9 cellular contexts compared by ENCODE assay signal in the genomic region with DNA sequence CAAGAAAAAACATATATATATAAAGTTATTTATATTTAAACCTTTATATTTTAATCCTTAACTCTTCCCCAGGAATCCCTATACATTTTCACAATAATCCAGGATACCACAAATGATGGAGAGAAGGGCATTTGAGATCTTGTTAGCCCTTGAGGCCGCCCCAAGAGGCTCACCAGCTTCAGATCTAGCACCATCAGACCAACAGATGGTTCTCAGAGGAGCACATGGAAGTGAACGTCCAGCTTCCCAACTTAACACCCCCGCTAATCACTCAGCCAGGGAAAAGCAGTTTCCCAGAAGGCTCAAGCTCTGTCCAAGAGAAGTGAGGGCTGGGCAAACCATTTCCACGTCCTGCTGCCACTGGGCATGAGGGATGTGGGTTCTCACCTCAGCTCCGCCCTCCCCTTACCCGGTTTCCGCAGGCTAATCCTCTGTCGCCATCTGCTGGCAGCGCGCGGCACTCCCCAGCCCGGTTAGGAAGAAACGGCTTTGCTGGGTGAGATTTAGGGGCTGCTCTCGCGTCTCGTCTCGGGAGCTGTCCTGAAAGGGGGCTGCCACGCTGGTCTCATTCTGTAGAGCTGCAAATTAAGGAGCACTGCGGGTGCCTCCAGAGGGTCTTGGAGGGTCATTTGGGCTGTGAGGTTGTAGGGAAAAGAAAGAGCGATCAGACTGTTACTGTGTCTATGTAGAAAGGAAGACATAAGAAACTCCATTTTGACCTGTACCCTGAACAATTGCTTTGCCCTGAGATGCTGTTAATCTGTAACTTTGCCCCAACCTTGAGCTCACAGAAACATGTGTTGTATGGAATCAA. TPM values are rescaled to one million over a fixed set of nuclear protein-coding genes. Genes with fewer than 3 reads are reported as not detected.
DNase-seq lines count a peak whose midpoint lies in the region; ATAC-seq, FAIRE-seq and TF ChIP-seq lines count a peak whose summit lies in the region.
"Had no signal": no experiment of that assay in that cellular context is flagged by ENCODE, and none has a peak within 500 bp of the region (broad histone marks: within the 10 kb centered on the region; RNA-seq: fewer than 3 reads in every experiment).

No MANE protein-coding gene starts in this region.

- H3K27ac ChIP-seq in WERI-Rb-1, result no peak overlapping the region
- H3K27ac ChIP-seq in keratinocyte (ENCODE audit: control insufficient read depth, insufficient read depth, low read length), result no peak overlapping the region

- DNase-seq in DMS 273 (lab: John Stamatoyannopoulos, UW; ENCODE audit: unreplicated experiment), result peak; percentile 37
- no peak for DNase-seq in DMS 273 treated with DMSO at 0.1 percent for 48 hours (lab: John Stamatoyannopoulos, UW)
- DNase-seq in NCI-H2107 treated with DMSO at 0.1 percent for 48 hours (lab: John Stamatoyannopoulos, UW; ENCODE audit: unreplicated experiment), result peak; percentile 27
- peak; percentile 73 for DNase-seq in WERI-Rb-1
- DNase-seq in MCF 10A (ENCODE audit: unreplicated experiment), result peak; percentile 73
- DNase-seq in keratinocyte (ENCODE audit: low read depth, low spot score), result no peak
- peak; percentile 68 to 82 for DNase-seq in stimulated activated CD4-positive, alpha-beta T cell treated with anti-CD3 and anti-CD28 coated beads, Interleukin-15, amount 100 ng/mL, for 48 hours (ENCODE audit: low read depth in 2 of 2)

- peak overlapping the region; percentile 42 for H3K4me2 ChIP-seq in keratinocyte (ENCODE audit: control insufficient read depth, extremely low read depth, insufficient read depth, low read depth, low read length)

- peak overlapping the region; percentile 75 for H2AFZ ChIP-seq in keratinocyte (ENCODE audit: control insufficient read depth, low read length)

- intact Hi-C loops in MCF 10A (cut with micrococcal nuclease), result loop anchor here (1.0 to 5.0 kb wide), 3 partner anchors 39 to 459 kb away; no protein-coding TSS in a partner anchor

- H3K36me3 ChIP-seq in WERI-Rb-1 (no peaks in the 10 kb centered on the region), keratinocyte (ENCODE audit: control insufficient read depth in 2 of 2, extremely low read depth in 1 of 2, insufficient read depth in 2 of 2, low read length in 2 of 2) (peaks cover 0 to 6% of the 10 kb centered on the region in 2 experiments)

- H3K4me3 ChIP-seq in WERI-Rb-1 (ENCODE audit: low read depth, low read length) (no peak overlapping the region), keratinocyte (ENCODE audit: control insufficient read depth in 2 of 3, extremely low read depth in 1 of 3, insufficient read depth in 2 of 3, low read depth in 1 of 3, low read length in 3 of 3) (peak overlapping the region in 1 of 3 experiments; percentile 29)

- ATAC-seq in HG02973 (IDR thresholded peaks at IDR 0.05; ENCODE audit: unreplicated experiment), result peak; percentile 88

- no TSS peak for BruUV-seq in MCF 10A (replicated peaks; lab: Mats Ljungman, UMichigan)

- H3K4me3 Mint-ChIP-seq in MCF 10A (ENCODE audit: unreplicated experiment), result no peak overlapping the region

- peak; percentile 64 for FAIRE-seq in keratinocyte (lab: Jason Lieb, UNC)
- FAIRE-seq: A204.1 had no signal

- H3K27me3 ChIP-seq in WERI-Rb-1 (ENCODE audit: insufficient read depth, low read depth, severe bottlenecking) (peaks cover 54% of the 10 kb centered on the region), keratinocyte (ENCODE audit: control insufficient read depth, extremely low read depth, insufficient read depth, low read length) (no peaks in the 10 kb centered on the region)

- POLR2A ChIA-PET in MCF 10A (lab: Yijun Ruan, JAX), result interaction anchor here (0.7 to 1.0 kb wide), 3 partner anchors 25 to 130 kb away, joined by 3 read pairs; partner anchors contain the start of gene FAM111B

- dilution Hi-C loops in keratinocyte (cut with MboI; ENCODE audit: extremely low pct_ligation_motif_present, low sequenced_read_pairs), result no loop called here

- peaks cover 25% of the 10 kb centered on the region for H3K36me3 Mint-ChIP-seq in MCF 10A (ENCODE audit: insufficient read depth, unreplicated experiment)

- no peaks in the 10 kb centered on the region for H3K4me1 ChIP-seq in keratinocyte (ENCODE audit: control insufficient read depth, extremely low read depth, insufficient read depth, low read length)

- H3K9me3 Mint-ChIP-seq in MCF 10A (ENCODE audit: unreplicated experiment), result peaks cover 14% of the 10 kb centered on the region

- no peaks in the 10 kb centered on the region for H3K27me3 Mint-ChIP-seq in MCF 10A (ENCODE audit: insufficient read depth, unreplicated experiment)

- peaks cover 6% of the 10 kb centered on the region for H3K4me1 Mint-ChIP-seq in MCF 10A (ENCODE audit: insufficient read depth, unreplicated experiment)

- H3K9me1 ChIP-seq in keratinocyte (ENCODE audit: control insufficient read depth, extremely low read depth, insufficient read depth, low read length), result no peaks in the 10 kb centered on the region

- H3K27ac Mint-ChIP-seq in MCF 10A (ENCODE audit: low read depth, unreplicated experiment), result peak overlapping the region; percentile 24

- H3K9me3 ChIP-seq in WERI-Rb-1 (ENCODE audit: severe bottlenecking) (peaks cover 4% of the 10 kb centered on the region), keratinocyte (ENCODE audit: control insufficient read depth, low read depth, low read length) (no peaks in the 10 kb centered on the region)

- peaks cover under 1% of the 10 kb centered on the region for H3K79me2 ChIP-seq in keratinocyte (ENCODE audit: control insufficient read depth, insufficient read depth, low read length)

- no peak overlapping the region for H3K9ac ChIP-seq in keratinocyte (ENCODE audit: control insufficient read depth, extremely low read depth, insufficient read depth, low read length)

- no peaks in the 10 kb centered on the region for H4K20me1 ChIP-seq in keratinocyte (ENCODE audit: control insufficient read depth, extremely low read depth, insufficient read depth, low read length)

- TF ChIP-seq CTCF in WERI-Rb-1 (IDR thresholded peaks at IDR 0.05; ENCODE audit: low read depth, low read length) (peak; percentile 96), MCF 10A (IDR thresholded peaks at IDR 0.05; ENCODE audit: unreplicated experiment) (peak; percentile 98), keratinocyte (optimal IDR thresholded peaks at IDR 0.05 in 1 of 3, IDR thresholded peaks at IDR 0.05 in 1 of 3, conservative IDR thresholded peaks at IDR 0.05 in 1 of 3; ENCODE audit: extremely low read depth in 1 of 3, insufficient read depth in 2 of 3, low read length in 3 of 3) (peak; percentile 97 to 99 (median 98))

- CTCF ChIA-PET in MCF 10A (lab: Yijun Ruan, JAX), result interaction anchor here (0.5 to 3.9 kb wide), 56 partner anchors 9 to 1614 kb away, joined by 3 to 36 read pairs (median 4); partner anchors contain the start of genes FAM111B, GLYATL2 and LPXN

RNA-seq across cellular contexts. Expression of gene FAM111A, which starts 6.8 kb away (rescaled TPM):
- 26.3 and 27.7 TPM in 2 replicates for total RNA-seq in MCF 10A (2022)
- 15.9 to 21.0 TPM (median 18.1 TPM) in 3 replicates for polyA plus RNA-seq in keratinocyte
- polyA plus RNA-seq in keratinocyte (2011; ENCODE audit: low read depth), result 8.7 TPM
- polyA plus RNA-seq in keratinocyte (2011; cell fraction: cytosol; rRNA removed), result 6.4 and 17.5 TPM in 2 replicates
- 29.7 and 35.6 TPM in 2 replicates for polyA plus RNA-seq in keratinocyte (2011; cell fraction: nucleus; rRNA removed)
- 10.5 and 13.5 TPM in 2 replicates for polyA plus RNA-seq in keratinocyte (2012; ENCODE audit: low replicate concordance)
- 6.6 to 20.5 TPM (median 9.4 TPM) in 3 replicates for polyA minus RNA-seq in keratinocyte
- 8.4 TPM for polyA minus RNA-seq in keratinocyte (2011; cell fraction: cytosol; rRNA and poly(A)+ RNA removed)
- 10.1 and 17.4 TPM in 2 replicates for polyA minus RNA-seq in keratinocyte (2011; cell fraction: nucleus; rRNA and poly(A)+ RNA removed)

RNA-seq across cellular contexts. Expression of gene FAM111B, which starts 28.8 kb away (rescaled TPM):
- total RNA-seq in MCF 10A (2022), result 0.74 and 1.6 TPM in 2 replicates
- polyA plus RNA-seq in keratinocyte, result 0.54 to 5.3 TPM (median 4.9 TPM) in 3 replicates
- 0.15 TPM for polyA plus RNA-seq in keratinocyte (2011; ENCODE audit: low read depth)
- 0.66 and 1.9 TPM in 2 replicates for polyA plus RNA-seq in keratinocyte (2011; cell fraction: cytosol; rRNA removed)
- polyA plus RNA-seq in keratinocyte (2011; cell fraction: nucleus; rRNA removed), result 0.64 and 1.1 TPM in 2 replicates
- 0.11 and 5.4 TPM in 2 replicates for polyA plus RNA-seq in keratinocyte (2012; ENCODE audit: low replicate concordance)
- polyA minus RNA-seq in keratinocyte, result 0.53 to 9.1 TPM (median 2.4 TPM) in 3 replicates
- polyA minus RNA-seq in keratinocyte (2011; cell fraction: cytosol; rRNA and poly(A)+ RNA removed), result 1.3 TPM
- 0.62 and 1.3 TPM in 2 replicates for polyA minus RNA-seq in keratinocyte (2011; cell fraction: nucleus; rRNA and poly(A)+ RNA removed)

RNA-seq across cellular contexts. Expression of gene DTX4, which starts 36.1 kb away (rescaled TPM):
- 3.4 and 4.2 TPM in 2 replicates for total RNA-seq in MCF 10A (2022)
- 1.6 to 2.0 TPM (median 1.9 TPM) in 3 replicates for polyA plus RNA-seq in keratinocyte
- 1.6 TPM for polyA plus RNA-seq in keratinocyte (2011; ENCODE audit: low read depth)
- polyA plus RNA-seq in keratinocyte (2011; cell fraction: cytosol; rRNA removed), result 2.4 and 3.2 TPM in 2 replicates
- polyA plus RNA-seq in keratinocyte (2011; cell fraction: nucleus; rRNA removed), result 9.2 and 9.8 TPM in 2 replicates
- 3.6 and 6.0 TPM in 2 replicates for polyA plus RNA-seq in keratinocyte (2012; ENCODE audit: low replicate concordance)
- 4.8 to 16.2 TPM (median 5.3 TPM) in 3 replicates for polyA minus RNA-seq in keratinocyte
- polyA minus RNA-seq in keratinocyte (2011; cell fraction: cytosol; rRNA and poly(A)+ RNA removed), result 6.1 TPM
- polyA minus RNA-seq in keratinocyte (2011; cell fraction: nucleus; rRNA and poly(A)+ RNA removed), result 4.6 and 6.5 TPM in 2 replicates

RNA-seq across cellular contexts. Expression of gene GLYATL1B, which starts 49.7 kb away (rescaled TPM):
- total RNA-seq in MCF 10A (2022), result not detected in 2 replicates
- polyA plus RNA-seq in keratinocyte, result not detected in 3 replicates
- not detected for polyA plus RNA-seq in keratinocyte (2011; ENCODE audit: low read depth)
- not detected in 2 replicates for polyA plus RNA-seq in keratinocyte (2011; cell fraction: cytosol; rRNA removed)
- polyA plus RNA-seq in keratinocyte (2011; cell fraction: nucleus; rRNA removed), result not detected in 2 replicates
- not detected in 2 replicates for polyA plus RNA-seq in keratinocyte (2012; ENCODE audit: low replicate concordance)
- not detected in 3 replicates for polyA minus RNA-seq in keratinocyte
- not detected for polyA minus RNA-seq in keratinocyte (2011; cell fraction: cytosol; rRNA and poly(A)+ RNA removed)
- polyA minus RNA-seq in keratinocyte (2011; cell fraction: nucleus; rRNA and poly(A)+ RNA removed), result not detected in 2 replicates

Comparison
In these comparisons a context has a peak if more than half of its experiments do, and no peak if none do; other contexts are left out.
1. DNase-seq: peak in DMS 273 (single experiment), NCI-H2107 treated with DMSO at 0.1 percent for 48 hours (single experiment), WERI-Rb-1 (single experiment), MCF 10A (single experiment) and stimulated activated CD4-positive, alpha-beta T cell treated with anti-CD3 and anti-CD28 coated beads, Interleukin-15, amount 100 ng/mL, for 48 hours (2 of 2); none in DMS 273 treated with DMSO at 0.1 percent for 48 hours (single experiment) and keratinocyte (single experiment).
2. Peak in every context shown above with its lines, with median percentiles within 50 percentile points of each other: CTCF ChIP-seq.